ENCODE assay signal across 15 cellular contexts in genomic region chr12:132238487-132239248, GRCh38.
DNase-seq lines count a peak whose midpoint lies in the region; ATAC-seq and TF ChIP-seq lines count a peak whose summit lies in the region.
"Had no signal": no experiment of that assay in that cellular context is flagged by ENCODE, and none has a peak within 500 bp of the region (broad histone marks: within the 10 kb centered on the region; RNA-seq: fewer than 3 reads in every experiment).

No MANE protein-coding gene starts in this region.

- peak; percentile 26 for ATAC-seq in foreskin keratinocyte
- peak; percentile 40 for ATAC-seq in stimulated activated naive CD8-positive, alpha-beta T cell treated with anti-CD3 and anti-CD28 coated beads, Interleukin-15, Interleukin-2, amounts not matched to agents 100 U/mL and 50 U/mL, for 24 hours
- ATAC-seq in HG03108 (IDR thresholded peaks at IDR 0.05; ENCODE audit: unreplicated experiment): no peak

- no peaks in the 10 kb centered on the region for H3K9me3 ChIP-seq in tibial nerve
- H3K9me3 ChIP-seq: Peyer's patch, thyroid gland had no signal

- H3K36me3 ChIP-seq in tibial nerve: no peaks in the 10 kb centered on the region
- H3K36me3 ChIP-seq: Peyer's patch, thyroid gland had no signal

- no peak overlapping the region for H3K4me3 ChIP-seq in tibial nerve
- H3K4me3 ChIP-seq: dorsolateral prefrontal cortex, Peyer's patch, thyroid gland had no signal

- H3K27ac ChIP-seq in foreskin keratinocyte (no peak overlapping the region), tibial nerve (no peak overlapping the region)
- H3K27ac ChIP-seq: dorsolateral prefrontal cortex, Peyer's patch, thyroid gland had no signal

- WGBS in tibial nerve, 2 donors: 59 to 73% methylated on average over 13 to 14 of the region's 14 CpGs

- no peak for TF ChIP-seq POLR2A in tibial nerve (IDR thresholded peaks at IDR 0.05)

- peak; percentile 7 for DNase-seq in activated naive CD4-positive, alpha-beta T cell treated with Interleukin-2 at 50 U/mL for 16 hours
- no peak for DNase-seq in activated naive CD4-positive, alpha-beta T cell (lab: John Stamatoyannopoulos, UW)
- peak; percentile 21 for DNase-seq in SK-MEL-5 (ENCODE audit: low read depth, low spot score)
- DNase-seq in foreskin keratinocyte: no peak
- DNase-seq in stimulated activated naive CD8-positive, alpha-beta T cell treated with anti-CD3 and anti-CD28 coated beads, Interleukin-15, Interleukin-2, amounts not matched to agents 100 U/mL and 50 U/mL, for 24 hours: no peak
- no peak for DNase-seq in NCI-H187 (lab: John Stamatoyannopoulos, UW)
- DNase-seq in tibial nerve (ENCODE audit: low spot score in 2 of 2): no peak
- DNase-seq: natural killer cell, NCI-H2029, NCI-H524, Peyer's patch, retina, thyroid gland had no signal

- in situ Hi-C loops in SK-MEL-5 (cut with HindIII; ENCODE audit: low pct_unique_long_range_greater_than_20kb, low sequenced_read_pairs): no loop called here

- no peak for TF ChIP-seq CTCF in foreskin keratinocyte (conservative IDR thresholded peaks at IDR 0.05)
- TF ChIP-seq CTCF in tibial nerve (IDR thresholded peaks at IDR 0.05): no peak

- H3K27me3 ChIP-seq in foreskin keratinocyte (no peaks in the 10 kb centered on the region), tibial nerve (peaks cover 0 to 9% of the 10 kb centered on the region in 2 donors)
- H3K27me3 ChIP-seq: dorsolateral prefrontal cortex, Peyer's patch, thyroid gland had no signal

- no peak for TF ChIP-seq EP300 in tibial nerve (IDR thresholded peaks at IDR 0.05)

- no peaks in the 10 kb centered on the region for H3K4me1 ChIP-seq in foreskin keratinocyte
- no peaks in the 10 kb centered on the region for H3K4me1 ChIP-seq in tibial nerve
- H3K4me1 ChIP-seq: Peyer's patch, thyroid gland had no signal

Comparison
In these comparisons a context has a peak if more than half of its experiments do, and no peak if none do; other contexts are left out.
1. DNase-seq: peak in activated naive CD4-positive, alpha-beta T cell treated with Interleukin-2 at 50 U/mL for 16 hours (single experiment) and SK-MEL-5 (single experiment); none in activated naive CD4-positive, alpha-beta T cell (0 of 4), foreskin keratinocyte (0 of 2), stimulated activated naive CD8-positive, alpha-beta T cell treated with anti-CD3 and anti-CD28 coated beads, Interleukin-15, Interleukin-2, amounts not matched to agents 100 U/mL and 50 U/mL, for 24 hours (single experiment), NCI-H187 (0 of 2) and tibial nerve (0 of 2).